Comparison of ENCODE assay signal across 17 cellular contexts in the genomic region with DNA sequence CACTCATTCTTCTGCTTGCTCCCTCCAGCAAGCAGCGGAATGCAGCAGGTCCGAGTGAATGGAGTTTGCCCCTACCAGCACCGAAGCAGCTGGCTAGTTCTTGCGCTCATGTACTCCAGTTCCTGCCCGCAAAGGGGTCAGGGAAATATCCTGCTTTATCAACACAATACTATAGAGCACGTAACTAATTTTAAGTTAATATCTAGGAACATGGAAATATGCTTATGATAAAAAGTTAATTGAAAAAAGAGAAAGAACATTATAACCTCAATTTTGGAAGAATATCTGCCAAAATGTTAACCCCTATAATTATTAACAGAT.
A peak's percentile ranks its signal among the peaks of the same experiment; 100 is the strongest.
DNase-seq lines count a peak whose midpoint lies in the region; ATAC-seq and TF ChIP-seq lines count a peak whose summit lies in the region.
"Had no signal": no experiment of that assay in that cellular context is flagged by ENCODE, and none has a peak within 500 bp of the region (broad histone marks: within the 10 kb centered on the region; RNA-seq: fewer than 3 reads in every experiment).

No MANE protein-coding gene starts in this region.

- H3K4me3 ChIP-seq in right cardiac atrium (ENCODE audit: low read length) (peak overlapping the region; percentile 25), right atrium auricular region (no peak overlapping the region), mesendoderm (ENCODE audit: low read length) (no peak overlapping the region), tibial artery (no peak overlapping the region), upper lobe of right lung (no peak overlapping the region)
- H3K4me3 ChIP-seq: ascending aorta, esophagus squamous epithelium, HAP-1, thoracic aorta had no signal

- no peaks in the 10 kb centered on the region for H3K79me2 ChIP-seq in mesendoderm (ENCODE audit: control insufficient read depth, insufficient read depth, low read length)

- peaks cover 7% of the 10 kb centered on the region for H3K4me1 Mint-ChIP-seq in chondrocyte (ENCODE audit: low read depth)

- H3K79me1 ChIP-seq in mesendoderm (ENCODE audit: low read length): no peaks in the 10 kb centered on the region

- no peaks in the 10 kb centered on the region for H3K36me3 ChIP-seq in right atrium auricular region
- no peaks in the 10 kb centered on the region for H3K36me3 ChIP-seq in mesendoderm (ENCODE audit: control insufficient read depth, insufficient read depth, low read length)
- no peaks in the 10 kb centered on the region for H3K36me3 ChIP-seq in tibial artery
- H3K36me3 ChIP-seq in upper lobe of right lung: no peaks in the 10 kb centered on the region
- H3K36me3 ChIP-seq: ascending aorta, esophagus squamous epithelium, HAP-1, thoracic aorta had no signal

- DNase-seq in right cardiac atrium (no peak), right atrium auricular region (ENCODE audit: low spot score) (no peak), chondrocyte (ENCODE audit: low spot score) (no peak), mesendoderm (no peak), tibial artery (no peak), NCI-H2227 (lab: John Stamatoyannopoulos, UW; ENCODE audit: unreplicated experiment) (no peak), NCI-H1105 treated with DMSO at 0.1 percent for 48 hours (lab: John Stamatoyannopoulos, UW) (no peak), upper lobe of right lung (no peak)
- DNase-seq: esophagus squamous epithelium; MV-4-11; NCI-H2081; stimulated activated CD4-positive, alpha-beta T cell treated with anti-CD3 and anti-CD28 coated beads, Interleukin-4, amount 100 ng/mL, for 24 hours had no signal

- no peak overlapping the region for H3K27ac Mint-ChIP-seq in chondrocyte (ENCODE audit: unreplicated experiment)
- H3K27ac Mint-ChIP-seq: dendritic cell treated with granulocyte-macrophage colony-stimulating factor and Interleukin-4, amounts not matched to agents 40 ng/mL and 50 ng/mL, for 4 days had no signal

- no peak overlapping the region for H3K9ac ChIP-seq in mesendoderm (ENCODE audit: low read length)

- TF ChIP-seq CTCF in right atrium auricular region (IDR thresholded peaks at IDR 0.05): no peak
- TF ChIP-seq CTCF in chondrocyte (IDR thresholded peaks at IDR 0.05): peak; percentile 48
- TF ChIP-seq CTCF in tibial artery (IDR thresholded peaks at IDR 0.05): no peak
- TF ChIP-seq CTCF in upper lobe of right lung (IDR thresholded peaks at IDR 0.05): no peak

- H3K27me3 ChIP-seq in right cardiac atrium (ENCODE audit: control insufficient read depth, insufficient read depth) (no peaks in the 10 kb centered on the region), right atrium auricular region (no peaks in the 10 kb centered on the region), mesendoderm (ENCODE audit: insufficient read depth, low read length, poor library complexity) (no peaks in the 10 kb centered on the region), tibial artery (peaks cover 0 to 3% of the 10 kb centered on the region in 2 donors), upper lobe of right lung (no peaks in the 10 kb centered on the region)
- H3K27me3 ChIP-seq: ascending aorta, esophagus squamous epithelium had no signal

- H3K27ac ChIP-seq in right cardiac atrium (ENCODE audit: low read length) (no peak overlapping the region), right atrium auricular region (no peak overlapping the region), mesendoderm (ENCODE audit: low read depth, low read length) (no peak overlapping the region), tibial artery (no peak overlapping the region), upper lobe of right lung (no peak overlapping the region)
- H3K27ac ChIP-seq: ascending aorta, esophagus squamous epithelium, thoracic aorta had no signal

- intact Hi-C loops in right cardiac atrium (cut with DNase I): no loop called here
- intact Hi-C loops in tibial artery (cut with DNase I; ENCODE audit: low total_unique reads): no loop called here
- intact Hi-C loops in upper lobe of right lung (cut with DNase I): no loop called here

- no peak overlapping the region for H3K23ac ChIP-seq in mesendoderm (ENCODE audit: low read length)

- no peak overlapping the region for H3K18ac ChIP-seq in mesendoderm (ENCODE audit: low read length)

- no peak overlapping the region for H3K4ac ChIP-seq in mesendoderm (ENCODE audit: low read depth, low read length)

- H3K27me3 Mint-ChIP-seq in chondrocyte (ENCODE audit: low read depth): peaks cover 2% of the 10 kb centered on the region

- 29% methylated on average over 6 of the region's 6 CpGs for WGBS in right cardiac atrium
- WGBS in mesendoderm (ENCODE audit: extremely low coverage, insufficient coverage, low lambda C conversion rate): no CpG with 5 or more reads among the region's 6 CpGs

- H3K4me2 ChIP-seq in mesendoderm (ENCODE audit: low read length): peak overlapping the region; percentile 28

- H2BK15ac ChIP-seq in mesendoderm (replicated peaks; ENCODE audit: low read depth): no peak overlapping the region

- peak overlapping the region; percentile 24 for H3K4me3 Mint-ChIP-seq in chondrocyte (ENCODE audit: unreplicated experiment)
- H3K4me3 Mint-ChIP-seq: dendritic cell treated with granulocyte-macrophage colony-stimulating factor and Interleukin-4, amounts not matched to agents 40 ng/mL and 50 ng/mL, for 4 days had no signal

- peak overlapping the region; percentile 39 for H4K8ac ChIP-seq in mesendoderm (ENCODE audit: low read depth, low read length)

- no peak for ATAC-seq in right cardiac atrium
- ATAC-seq in upper lobe of right lung: no peak
- ATAC-seq: activated CD4-positive, CD25-positive, alpha-beta regulatory T cell treated with anti-CD3 and anti-CD28 coated beads, Interleukin-2, amount 50 U/mL, for 24 hours had no signal

- H3K56ac ChIP-seq in mesendoderm (ENCODE audit: low read length): no peak overlapping the region

- H3K4me1 ChIP-seq in right cardiac atrium (ENCODE audit: control insufficient read depth, insufficient read depth, low read length): no peaks in the 10 kb centered on the region
- no peaks in the 10 kb centered on the region for H3K4me1 ChIP-seq in right atrium auricular region
- H3K4me1 ChIP-seq in mesendoderm (ENCODE audit: control insufficient read depth, low read depth, low read length): no peaks in the 10 kb centered on the region
- no peaks in the 10 kb centered on the region for H3K4me1 ChIP-seq in tibial artery
- H3K4me1 ChIP-seq in upper lobe of right lung: no peaks in the 10 kb centered on the region
- H3K4me1 ChIP-seq: ascending aorta, esophagus squamous epithelium, HAP-1 had no signal

- H2AK5ac ChIP-seq in mesendoderm (ENCODE audit: low read length): no peak overlapping the region

- no peaks in the 10 kb centered on the region for H3K9me3 Mint-ChIP-seq in chondrocyte (ENCODE audit: low read depth)
- H3K9me3 Mint-ChIP-seq: dendritic cell treated with granulocyte-macrophage colony-stimulating factor and Interleukin-4, amounts not matched to agents 40 ng/mL and 50 ng/mL, for 4 days had no signal

- H4K5ac ChIP-seq in mesendoderm (ENCODE audit: low read length): no peak overlapping the region

- H2BK120ac ChIP-seq in mesendoderm (ENCODE audit: low read depth, low read length): no peak overlapping the region

- no peaks in the 10 kb centered on the region for H3K36me3 Mint-ChIP-seq in chondrocyte (ENCODE audit: low read depth)

- no peak overlapping the region for H2BK5ac ChIP-seq in mesendoderm (ENCODE audit: low read length)

- H3K9me3 ChIP-seq in right cardiac atrium (ENCODE audit: control insufficient read depth, low read length) (no peaks in the 10 kb centered on the region), right atrium auricular region (no peaks in the 10 kb centered on the region), tibial artery (no peaks in the 10 kb centered on the region), upper lobe of right lung (no peaks in the 10 kb centered on the region)
- H3K9me3 ChIP-seq: ascending aorta, esophagus squamous epithelium, HAP-1, thoracic aorta had no signal
